In the genomic region with DNA sequence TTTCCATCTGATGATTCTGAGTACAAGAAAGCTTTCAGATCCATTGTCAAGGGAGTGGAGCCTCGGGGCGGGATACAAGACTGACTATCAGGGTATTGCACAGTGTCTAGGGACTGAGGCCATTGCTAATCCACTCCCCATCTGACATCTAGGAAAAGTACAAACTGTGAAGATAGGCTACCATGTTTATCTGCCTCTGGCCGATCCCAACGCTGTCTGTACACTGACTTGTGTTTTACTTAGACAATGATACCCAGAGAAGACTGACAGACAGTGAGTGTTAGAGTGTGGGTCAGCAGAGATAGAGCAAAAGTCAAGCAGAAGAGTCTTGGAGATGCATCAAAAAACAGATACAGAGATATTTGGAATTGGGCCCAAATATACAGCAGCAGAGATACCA, we compare ENCODE assay signal across 2 cellular contexts.
TF ChIP-seq lines count a peak whose summit lies in the region.

No MANE protein-coding gene starts in this region.

TF ChIP-seq in IMR-90, 13 proteins besides CTCF, POLR2A, EP300 and RAD21:
- TF ChIP-seq BHLHE40 (IDR thresholded peaks at IDR 0.05; ENCODE audit: low read depth, low read length) (no peak), MXI1 (IDR thresholded peaks at IDR 0.05; ENCODE audit: borderline replicate concordance, low read depth, low read length) (no peak), MAZ (IDR thresholded peaks at IDR 0.05; ENCODE audit: borderline replicate concordance, low read depth, low read length) (no peak), RCOR1 (IDR thresholded peaks at IDR 0.05; ENCODE audit: insufficient replicate concordance, low read length) (no peak), CEBPB (IDR thresholded peaks at IDR 0.05; ENCODE audit: low read depth, low read length) (no peak), SMC3 (IDR thresholded peaks at IDR 0.05; ENCODE audit: low read depth, low read length) (no peak), CHD1 (IDR thresholded peaks at IDR 0.05; ENCODE audit: low read depth, low read length) (no peak), NFE2L2 (IDR thresholded peaks at IDR 0.05; ENCODE audit: low read depth, low read length) (no peak), MAFK (IDR thresholded peaks at IDR 0.05; ENCODE audit: low read depth, low read length) (no peak)
- TF ChIP-seq, protein P1, sequence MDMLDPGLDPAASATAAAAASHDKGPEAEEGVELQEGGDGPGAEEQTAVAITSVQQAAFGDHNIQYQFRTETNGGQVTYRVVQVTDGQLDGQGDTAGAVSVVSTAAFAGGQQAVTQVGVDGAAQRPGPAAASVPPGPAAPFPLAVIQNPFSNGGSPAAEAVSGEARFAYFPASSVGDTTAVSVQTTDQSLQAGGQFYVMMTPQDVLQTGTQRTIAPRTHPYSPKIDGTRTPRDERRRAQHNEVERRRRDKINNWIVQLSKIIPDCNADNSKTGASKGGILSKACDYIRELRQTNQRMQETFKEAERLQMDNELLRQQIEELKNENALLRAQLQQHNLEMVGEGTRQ (IDR thresholded peaks at IDR 0.05; ENCODE audit: low read depth, low read length), result no peak
- TF ChIP-seq, protein P2, sequence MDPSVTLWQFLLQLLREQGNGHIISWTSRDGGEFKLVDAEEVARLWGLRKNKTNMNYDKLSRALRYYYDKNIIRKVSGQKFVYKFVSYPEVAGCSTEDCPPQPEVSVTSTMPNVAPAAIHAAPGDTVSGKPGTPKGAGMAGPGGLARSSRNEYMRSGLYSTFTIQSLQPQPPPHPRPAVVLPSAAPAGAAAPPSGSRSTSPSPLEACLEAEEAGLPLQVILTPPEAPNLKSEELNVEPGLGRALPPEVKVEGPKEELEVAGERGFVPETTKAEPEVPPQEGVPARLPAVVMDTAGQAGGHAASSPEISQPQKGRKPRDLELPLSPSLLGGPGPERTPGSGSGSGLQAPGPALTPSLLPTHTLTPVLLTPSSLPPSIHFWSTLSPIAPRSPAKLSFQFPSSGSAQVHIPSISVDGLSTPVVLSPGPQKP (IDR thresholded peaks at IDR 0.05; ENCODE audit: borderline replicate concordance, low read depth, low read length), result no peak

TF ChIP-seq in SK-N-SH treated with all-trans-retinoic acid at 6 μM for 48 hours, 23 proteins besides CTCF, POLR2A, EP300 and RAD21:
- TF ChIP-seq ZC3H10 (CRISPR knock-in tag; IDR thresholded peaks at IDR 0.05) (no peak), ZNF8 (CRISPR knock-in tag; IDR thresholded peaks at IDR 0.05) (no peak), ARNTL (CRISPR knock-in tag; IDR thresholded peaks at IDR 0.05; ENCODE audit: borderline replicate concordance, low read depth) (no peak), RARB (CRISPR knock-in tag; IDR thresholded peaks at IDR 0.05) (no peak), BACH2 (CRISPR knock-in tag; IDR thresholded peaks at IDR 0.05; ENCODE audit: borderline replicate concordance) (no peak), ZNF565 (CRISPR knock-in tag; conservative IDR thresholded peaks at IDR 0.05; ENCODE audit: low read depth) (no peak), OSR1 (CRISPR knock-in tag; IDR thresholded peaks at IDR 0.05) (no peak), SNAI2 (CRISPR knock-in tag; IDR thresholded peaks at IDR 0.05) (no peak), TCF4 (CRISPR knock-in tag; IDR thresholded peaks at IDR 0.05; ENCODE audit: borderline replicate concordance) (no peak), ESRRG (CRISPR knock-in tag; IDR thresholded peaks at IDR 0.05) (no peak), ISL1 (CRISPR knock-in tag; IDR thresholded peaks at IDR 0.05) (no peak), ZFP3 (CRISPR knock-in tag; IDR thresholded peaks at IDR 0.05) (no peak)
- TF ChIP-seq, protein P3, sequence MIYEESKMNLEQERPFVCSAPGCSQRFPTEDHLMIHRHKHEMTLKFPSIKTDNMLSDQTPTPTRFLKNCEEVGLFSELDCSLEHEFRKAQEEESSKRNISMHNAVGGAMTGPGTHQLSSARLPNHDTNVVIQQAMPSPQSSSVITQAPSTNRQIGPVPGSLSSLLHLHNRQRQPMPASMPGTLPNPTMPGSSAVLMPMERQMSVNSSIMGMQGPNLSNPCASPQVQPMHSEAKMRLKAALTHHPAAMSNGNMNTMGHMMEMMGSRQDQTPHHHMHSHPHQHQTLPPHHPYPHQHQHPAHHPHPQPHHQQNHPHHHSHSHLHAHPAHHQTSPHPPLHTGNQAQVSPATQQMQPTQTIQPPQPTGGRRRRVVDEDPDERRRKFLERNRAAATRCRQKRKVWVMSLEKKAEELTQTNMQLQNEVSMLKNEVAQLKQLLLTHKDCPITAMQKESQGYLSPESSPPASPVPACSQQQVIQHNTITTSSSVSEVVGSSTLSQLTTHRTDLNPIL (CRISPR knock-in tag; IDR thresholded peaks at IDR 0.05; ENCODE audit: low read depth), result no peak
- TF ChIP-seq, protein P4, sequence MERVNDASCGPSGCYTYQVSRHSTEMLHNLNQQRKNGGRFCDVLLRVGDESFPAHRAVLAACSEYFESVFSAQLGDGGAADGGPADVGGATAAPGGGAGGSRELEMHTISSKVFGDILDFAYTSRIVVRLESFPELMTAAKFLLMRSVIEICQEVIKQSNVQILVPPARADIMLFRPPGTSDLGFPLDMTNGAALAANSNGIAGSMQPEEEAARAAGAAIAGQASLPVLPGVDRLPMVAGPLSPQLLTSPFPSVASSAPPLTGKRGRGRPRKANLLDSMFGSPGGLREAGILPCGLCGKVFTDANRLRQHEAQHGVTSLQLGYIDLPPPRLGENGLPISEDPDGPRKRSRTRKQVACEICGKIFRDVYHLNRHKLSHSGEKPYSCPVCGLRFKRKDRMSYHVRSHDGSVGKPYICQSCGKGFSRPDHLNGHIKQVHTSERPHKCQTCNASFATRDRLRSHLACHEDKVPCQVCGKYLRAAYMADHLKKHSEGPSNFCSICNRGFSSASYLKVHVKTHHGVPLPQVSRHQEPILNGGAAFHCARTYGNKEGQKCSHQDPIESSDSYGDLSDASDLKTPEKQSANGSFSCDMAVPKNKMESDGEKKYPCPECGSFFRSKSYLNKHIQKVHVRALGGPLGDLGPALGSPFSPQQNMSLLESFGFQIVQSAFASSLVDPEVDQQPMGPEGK (CRISPR knock-in tag; IDR thresholded peaks at IDR 0.05; ENCODE audit: borderline replicate concordance), result no peak
TF ChIP-seq in SK-N-SH treated with all-trans-retinoic acid at 6 μM for 48 hours: peak in this region for 0.
